In the genomic region with DNA sequence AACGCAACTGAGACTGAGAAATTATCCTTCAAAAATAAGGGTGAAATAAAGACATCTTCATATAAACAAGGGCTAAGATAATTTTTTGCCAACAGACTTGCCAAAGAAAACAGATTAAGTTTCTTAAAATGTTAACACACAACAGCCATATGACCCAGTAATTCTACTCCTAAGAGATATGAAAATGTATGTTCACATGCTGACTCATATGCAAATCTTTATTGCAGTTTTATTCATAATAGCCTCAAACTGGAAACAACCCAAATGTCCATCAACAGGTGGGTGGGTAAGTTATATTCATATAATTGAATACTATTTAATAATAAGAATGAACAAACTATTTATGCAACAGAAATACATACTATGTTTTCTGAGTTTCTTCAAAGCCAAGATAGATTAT, we compare ENCODE assay signal across 1 cellular context.
TF ChIP-seq lines count a peak whose summit lies in the region.

No MANE protein-coding gene starts in this region.

TF ChIP-seq in GM12878, 131 proteins besides CTCF, POLR2A, EP300 and RAD21 (continued from another document):
- TF ChIP-seq, protein P1, sequence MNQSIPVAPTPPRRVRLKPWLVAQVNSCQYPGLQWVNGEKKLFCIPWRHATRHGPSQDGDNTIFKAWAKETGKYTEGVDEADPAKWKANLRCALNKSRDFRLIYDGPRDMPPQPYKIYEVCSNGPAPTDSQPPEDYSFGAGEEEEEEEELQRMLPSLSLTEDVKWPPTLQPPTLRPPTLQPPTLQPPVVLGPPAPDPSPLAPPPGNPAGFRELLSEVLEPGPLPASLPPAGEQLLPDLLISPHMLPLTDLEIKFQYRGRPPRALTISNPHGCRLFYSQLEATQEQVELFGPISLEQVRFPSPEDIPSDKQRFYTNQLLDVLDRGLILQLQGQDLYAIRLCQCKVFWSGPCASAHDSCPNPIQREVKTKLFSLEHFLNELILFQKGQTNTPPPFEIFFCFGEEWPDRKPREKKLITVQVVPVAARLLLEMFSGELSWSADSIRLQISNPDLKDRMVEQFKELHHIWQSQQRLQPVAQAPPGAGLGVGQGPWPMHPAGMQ (IDR thresholded peaks at IDR 0.05; ENCODE audit: borderline replicate concordance), result no peak
- no peak for TF ChIP-seq BHLHE40 (IDR thresholded peaks at IDR 0.05; ENCODE audit: borderline replicate concordance in 1 of 2, low read depth in 2 of 2, low read length in 1 of 2)
- TF ChIP-seq, protein P2, sequence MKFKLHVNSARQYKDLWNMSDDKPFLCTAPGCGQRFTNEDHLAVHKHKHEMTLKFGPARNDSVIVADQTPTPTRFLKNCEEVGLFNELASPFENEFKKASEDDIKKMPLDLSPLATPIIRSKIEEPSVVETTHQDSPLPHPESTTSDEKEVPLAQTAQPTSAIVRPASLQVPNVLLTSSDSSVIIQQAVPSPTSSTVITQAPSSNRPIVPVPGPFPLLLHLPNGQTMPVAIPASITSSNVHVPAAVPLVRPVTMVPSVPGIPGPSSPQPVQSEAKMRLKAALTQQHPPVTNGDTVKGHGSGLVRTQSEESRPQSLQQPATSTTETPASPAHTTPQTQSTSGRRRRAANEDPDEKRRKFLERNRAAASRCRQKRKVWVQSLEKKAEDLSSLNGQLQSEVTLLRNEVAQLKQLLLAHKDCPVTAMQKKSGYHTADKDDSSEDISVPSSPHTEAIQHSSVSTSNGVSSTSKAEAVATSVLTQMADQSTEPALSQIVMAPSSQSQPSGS (IDR thresholded peaks at IDR 0.05; ENCODE audit: low read length), result peak; percentile 61
- TF ChIP-seq, protein P3, sequence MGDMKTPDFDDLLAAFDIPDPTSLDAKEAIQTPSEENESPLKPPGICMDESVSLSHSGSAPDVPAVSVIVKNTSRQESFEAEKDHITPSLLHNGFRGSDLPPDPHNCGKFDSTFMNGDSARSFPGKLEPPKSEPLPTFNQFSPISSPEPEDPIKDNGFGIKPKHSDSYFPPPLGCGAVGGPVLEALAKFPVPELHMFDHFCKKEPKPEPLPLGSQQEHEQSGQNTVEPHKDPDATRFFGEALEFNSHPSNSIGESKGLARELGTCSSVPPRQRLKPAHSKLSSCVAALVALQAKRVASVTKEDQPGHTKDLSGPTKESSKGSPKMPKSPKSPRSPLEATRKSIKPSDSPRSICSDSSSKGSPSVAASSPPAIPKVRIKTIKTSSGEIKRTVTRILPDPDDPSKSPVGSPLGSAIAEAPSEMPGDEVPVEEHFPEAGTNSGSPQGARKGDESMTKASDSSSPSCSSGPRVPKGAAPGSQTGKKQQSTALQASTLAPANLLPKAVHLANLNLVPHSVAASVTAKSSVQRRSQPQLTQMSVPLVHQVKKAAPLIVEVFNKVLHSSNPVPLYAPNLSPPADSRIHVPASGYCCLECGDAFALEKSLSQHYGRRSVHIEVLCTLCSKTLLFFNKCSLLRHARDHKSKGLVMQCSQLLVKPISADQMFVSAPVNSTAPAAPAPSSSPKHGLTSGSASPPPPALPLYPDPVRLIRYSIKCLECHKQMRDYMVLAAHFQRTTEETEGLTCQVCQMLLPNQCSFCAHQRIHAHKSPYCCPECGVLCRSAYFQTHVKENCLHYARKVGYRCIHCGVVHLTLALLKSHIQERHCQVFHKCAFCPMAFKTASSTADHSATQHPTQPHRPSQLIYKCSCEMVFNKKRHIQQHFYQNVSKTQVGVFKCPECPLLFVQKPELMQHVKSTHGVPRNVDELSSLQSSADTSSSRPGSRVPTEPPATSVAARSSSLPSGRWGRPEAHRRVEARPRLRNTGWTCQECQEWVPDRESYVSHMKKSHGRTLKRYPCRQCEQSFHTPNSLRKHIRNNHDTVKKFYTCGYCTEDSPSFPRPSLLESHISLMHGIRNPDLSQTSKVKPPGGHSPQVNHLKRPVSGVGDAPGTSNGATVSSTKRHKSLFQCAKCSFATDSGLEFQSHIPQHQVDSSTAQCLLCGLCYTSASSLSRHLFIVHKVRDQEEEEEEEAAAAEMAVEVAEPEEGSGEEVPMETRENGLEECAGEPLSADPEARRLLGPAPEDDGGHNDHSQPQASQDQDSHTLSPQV (IDR thresholded peaks at IDR 0.05), result 0 out of 2 replicates have a peak, but pooled peaks have one; percentile 26
